In genomic region chr12:47080725-47081502, GRCh38 we compare ENCODE assay signal across 8 cellular contexts. TPM values are rescaled to one million over a fixed set of nuclear protein-coding genes. Genes with fewer than 3 reads are reported as not detected.
A peak's percentile ranks its signal among the peaks of the same experiment; 100 is the strongest.
DNase-seq lines count a peak whose midpoint lies in the region; ATAC-seq, FAIRE-seq and TF ChIP-seq lines count a peak whose summit lies in the region.

No MANE protein-coding gene starts in this region.

- peaks cover 30% of the 10 kb centered on the region for H3K36me3 Mint-ChIP-seq in HFFc6 (ENCODE audit: low read depth)

- peak overlapping the region; percentile 91 for H3K4me3 Mint-ChIP-seq in HFFc6

- peak overlapping the region; percentile 63 to 76 for H3K4me3 ChIP-seq in kidney (ENCODE audit: low read length in 2 of 2)

- H3K27me3 Mint-ChIP-seq in HFFc6 (ENCODE audit: insufficient read depth) = no peaks in the 10 kb centered on the region

- TF ChIP-seq CTCF in HFFc6 (IDR thresholded peaks at IDR 0.05) (no peak), kidney (IDR thresholded peaks at IDR 0.05; ENCODE audit: borderline replicate concordance, extremely low read depth, insufficient read depth) (no peak)

- FAIRE-seq in kidney (lab: Jason Lieb, UNC) = no peak

- intact Hi-C loops in kidney (cut with DNase I) = no loop called here

- H3K27ac ChIP-seq in kidney (ENCODE audit: low read depth in 2 of 2, low read length in 2 of 2) = peak overlapping the region; percentile 82 to 85

- H3K9ac ChIP-seq in kidney (ENCODE audit: low read length in 2 of 2) = peak overlapping the region; percentile 39 to 85

- DNase-seq in A172 (ENCODE audit: low spot score) (peak; percentile 94), HFFc6 (no peak), T1000 (lab: John Stamatoyannopoulos, UW) (peak; percentile 39), T47D (ENCODE audit: low read depth in 1 of 2, low spot score in 1 of 2) (peak; percentile 35 to 64), kidney (peak; percentile 85)
- DNase-seq in stimulated activated CD4-positive, alpha-beta T cell treated with anti-CD3 and anti-CD28 coated beads, Interleukin-1b, Interleukin-23, amount 100 ng/mL, for 48 hours = peak; percentile 68

- H3K36me3 ChIP-seq in kidney (ENCODE audit: control insufficient read depth in 1 of 2, insufficient read depth in 2 of 2, low read length in 2 of 2) = peaks cover 0 to 2% of the 10 kb centered on the region in 2 donors

- ATAC-seq in HG02973 (IDR thresholded peaks at IDR 0.05; ENCODE audit: unreplicated experiment) (no peak), GM19467 (IDR thresholded peaks at IDR 0.05; ENCODE audit: unreplicated experiment) (no peak)

- H3K4me1 ChIP-seq in kidney (ENCODE audit: control insufficient read depth in 1 of 2, insufficient read depth in 1 of 2, low read depth in 1 of 2, low read length in 2 of 2) = peaks cover 4 to 8% of the 10 kb centered on the region in 2 donors

- in situ Hi-C loops in T47D (cut with HindIII; ENCODE audit: low pct_unique_long_range_greater_than_20kb, low sequenced_read_pairs) = no loop called here

- H3K9me3 ChIP-seq in kidney (ENCODE audit: control insufficient read depth in 1 of 2, low read length in 2 of 2) = no peaks in the 10 kb centered on the region

- H3K4me1 Mint-ChIP-seq in HFFc6 (ENCODE audit: low read depth) = peaks cover 84% of the 10 kb centered on the region

- H3K9me3 Mint-ChIP-seq in HFFc6 = no peaks in the 10 kb centered on the region

- peak overlapping the region; percentile 88 for H3K27ac Mint-ChIP-seq in HFFc6

RNA-seq across cellular contexts. Expression of gene AMIGO2, which starts 1.2 kb away (rescaled TPM):
- 229 and 279 TPM in 2 replicates for total RNA-seq in A172 (2014; rRNA removed; shearing (Covaris generic))
- total RNA-seq in HFFc6 (2021; fragmentation: NEBNext Ultra II Directional; extraction: Animal tissue kit (Norgen Biotek cat#: 25700)) = 10 to 100 TPM; 46.6 to 82.4 (median 60.7) TPM
- total RNA-seq in kidney = 8.7 TPM
- polyA plus RNA-seq in kidney (ENCODE audit: insufficient read depth, low read depth, low replicate concordance) = 12.2 TPM

RNA-seq across cellular contexts. Expression of gene PCED1B, which starts 1.5 kb away (rescaled TPM):
- 0.34 and 0.52 TPM in 2 replicates for total RNA-seq in A172 (2014; rRNA removed; shearing (Covaris generic))
- total RNA-seq in HFFc6 (2021; fragmentation: NEBNext Ultra II Directional; extraction: Animal tissue kit (Norgen Biotek cat#: 25700)) = 1 to 10 TPM; 3.3 to 5.4 (median 4.9) TPM
- total RNA-seq in kidney = 9.2 TPM
- 2.8 TPM for polyA plus RNA-seq in kidney (ENCODE audit: insufficient read depth, low read depth, low replicate concordance)
